1 cellular context compared by ENCODE assay signal in genomic region chr6:109045423-109046012, GRCh38.
TF ChIP-seq lines count a peak whose summit lies in the region.

No MANE protein-coding gene starts in this region.

TF ChIP-seq in K562, 482 proteins besides CTCF, POLR2A, EP300 and RAD21 (continued from another document and continues in another):
- TF ChIP-seq, protein P1, sequence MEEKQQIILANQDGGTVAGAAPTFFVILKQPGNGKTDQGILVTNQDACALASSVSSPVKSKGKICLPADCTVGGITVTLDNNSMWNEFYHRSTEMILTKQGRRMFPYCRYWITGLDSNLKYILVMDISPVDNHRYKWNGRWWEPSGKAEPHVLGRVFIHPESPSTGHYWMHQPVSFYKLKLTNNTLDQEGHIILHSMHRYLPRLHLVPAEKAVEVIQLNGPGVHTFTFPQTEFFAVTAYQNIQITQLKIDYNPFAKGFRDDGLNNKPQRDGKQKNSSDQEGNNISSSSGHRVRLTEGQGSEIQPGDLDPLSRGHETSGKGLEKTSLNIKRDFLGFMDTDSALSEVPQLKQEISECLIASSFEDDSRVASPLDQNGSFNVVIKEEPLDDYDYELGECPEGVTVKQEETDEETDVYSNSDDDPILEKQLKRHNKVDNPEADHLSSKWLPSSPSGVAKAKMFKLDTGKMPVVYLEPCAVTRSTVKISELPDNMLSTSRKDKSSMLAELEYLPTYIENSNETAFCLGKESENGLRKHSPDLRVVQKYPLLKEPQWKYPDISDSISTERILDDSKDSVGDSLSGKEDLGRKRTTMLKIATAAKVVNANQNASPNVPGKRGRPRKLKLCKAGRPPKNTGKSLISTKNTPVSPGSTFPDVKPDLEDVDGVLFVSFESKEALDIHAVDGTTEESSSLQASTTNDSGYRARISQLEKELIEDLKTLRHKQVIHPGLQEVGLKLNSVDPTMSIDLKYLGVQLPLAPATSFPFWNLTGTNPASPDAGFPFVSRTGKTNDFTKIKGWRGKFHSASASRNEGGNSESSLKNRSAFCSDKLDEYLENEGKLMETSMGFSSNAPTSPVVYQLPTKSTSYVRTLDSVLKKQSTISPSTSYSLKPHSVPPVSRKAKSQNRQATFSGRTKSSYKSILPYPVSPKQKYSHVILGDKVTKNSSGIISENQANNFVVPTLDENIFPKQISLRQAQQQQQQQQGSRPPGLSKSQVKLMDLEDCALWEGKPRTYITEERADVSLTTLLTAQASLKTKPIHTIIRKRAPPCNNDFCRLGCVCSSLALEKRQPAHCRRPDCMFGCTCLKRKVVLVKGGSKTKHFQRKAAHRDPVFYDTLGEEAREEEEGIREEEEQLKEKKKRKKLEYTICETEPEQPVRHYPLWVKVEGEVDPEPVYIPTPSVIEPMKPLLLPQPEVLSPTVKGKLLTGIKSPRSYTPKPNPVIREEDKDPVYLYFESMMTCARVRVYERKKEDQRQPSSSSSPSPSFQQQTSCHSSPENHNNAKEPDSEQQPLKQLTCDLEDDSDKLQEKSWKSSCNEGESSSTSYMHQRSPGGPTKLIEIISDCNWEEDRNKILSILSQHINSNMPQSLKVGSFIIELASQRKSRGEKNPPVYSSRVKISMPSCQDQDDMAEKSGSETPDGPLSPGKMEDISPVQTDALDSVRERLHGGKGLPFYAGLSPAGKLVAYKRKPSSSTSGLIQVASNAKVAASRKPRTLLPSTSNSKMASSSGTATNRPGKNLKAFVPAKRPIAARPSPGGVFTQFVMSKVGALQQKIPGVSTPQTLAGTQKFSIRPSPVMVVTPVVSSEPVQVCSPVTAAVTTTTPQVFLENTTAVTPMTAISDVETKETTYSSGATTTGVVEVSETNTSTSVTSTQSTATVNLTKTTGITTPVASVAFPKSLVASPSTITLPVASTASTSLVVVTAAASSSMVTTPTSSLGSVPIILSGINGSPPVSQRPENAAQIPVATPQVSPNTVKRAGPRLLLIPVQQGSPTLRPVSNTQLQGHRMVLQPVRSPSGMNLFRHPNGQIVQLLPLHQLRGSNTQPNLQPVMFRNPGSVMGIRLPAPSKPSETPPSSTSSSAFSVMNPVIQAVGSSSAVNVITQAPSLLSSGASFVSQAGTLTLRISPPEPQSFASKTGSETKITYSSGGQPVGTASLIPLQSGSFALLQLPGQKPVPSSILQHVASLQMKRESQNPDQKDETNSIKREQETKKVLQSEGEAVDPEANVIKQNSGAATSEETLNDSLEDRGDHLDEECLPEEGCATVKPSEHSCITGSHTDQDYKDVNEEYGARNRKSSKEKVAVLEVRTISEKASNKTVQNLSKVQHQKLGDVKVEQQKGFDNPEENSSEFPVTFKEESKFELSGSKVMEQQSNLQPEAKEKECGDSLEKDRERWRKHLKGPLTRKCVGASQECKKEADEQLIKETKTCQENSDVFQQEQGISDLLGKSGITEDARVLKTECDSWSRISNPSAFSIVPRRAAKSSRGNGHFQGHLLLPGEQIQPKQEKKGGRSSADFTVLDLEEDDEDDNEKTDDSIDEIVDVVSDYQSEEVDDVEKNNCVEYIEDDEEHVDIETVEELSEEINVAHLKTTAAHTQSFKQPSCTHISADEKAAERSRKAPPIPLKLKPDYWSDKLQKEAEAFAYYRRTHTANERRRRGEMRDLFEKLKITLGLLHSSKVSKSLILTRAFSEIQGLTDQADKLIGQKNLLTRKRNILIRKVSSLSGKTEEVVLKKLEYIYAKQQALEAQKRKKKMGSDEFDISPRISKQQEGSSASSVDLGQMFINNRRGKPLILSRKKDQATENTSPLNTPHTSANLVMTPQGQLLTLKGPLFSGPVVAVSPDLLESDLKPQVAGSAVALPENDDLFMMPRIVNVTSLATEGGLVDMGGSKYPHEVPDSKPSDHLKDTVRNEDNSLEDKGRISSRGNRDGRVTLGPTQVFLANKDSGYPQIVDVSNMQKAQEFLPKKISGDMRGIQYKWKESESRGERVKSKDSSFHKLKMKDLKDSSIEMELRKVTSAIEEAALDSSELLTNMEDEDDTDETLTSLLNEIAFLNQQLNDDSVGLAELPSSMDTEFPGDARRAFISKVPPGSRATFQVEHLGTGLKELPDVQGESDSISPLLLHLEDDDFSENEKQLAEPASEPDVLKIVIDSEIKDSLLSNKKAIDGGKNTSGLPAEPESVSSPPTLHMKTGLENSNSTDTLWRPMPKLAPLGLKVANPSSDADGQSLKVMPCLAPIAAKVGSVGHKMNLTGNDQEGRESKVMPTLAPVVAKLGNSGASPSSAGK (IDR thresholded peaks at IDR 0.05): 0 out of 2 replicates have a peak, but pooled peaks have one; percentile 52
- peak; percentile 20 for TF ChIP-seq MEIS2 (IDR thresholded peaks at IDR 0.05; ENCODE audit: partially characterized antibody)
- no peak for TF ChIP-seq ZFPM2 (CRISPR knock-in tag; IDR thresholded peaks at IDR 0.05)
- no peak for TF ChIP-seq ZFP36 (IDR thresholded peaks at IDR 0.05; ENCODE audit: low read depth, low read length, partially characterized antibody)
- TF ChIP-seq, protein P2, sequence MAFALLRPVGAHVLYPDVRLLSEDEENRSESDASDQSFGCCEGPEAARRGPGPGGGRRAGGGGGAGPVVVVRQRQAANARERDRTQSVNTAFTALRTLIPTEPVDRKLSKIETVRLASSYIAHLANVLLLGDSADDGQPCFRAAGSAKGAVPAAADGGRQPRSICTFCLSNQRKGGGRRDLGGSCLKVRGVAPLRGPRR (CRISPR knock-in tag; IDR thresholded peaks at IDR 0.05): no peak
- peak; percentile 28 to 63; a peak in 2 of 4 replicates for TF ChIP-seq TRIM24 (IDR thresholded peaks at IDR 0.05)
- no peak for TF ChIP-seq TRIM28 (IDR thresholded peaks at IDR 0.05)
- TF ChIP-seq KDM2B (CRISPR knock-in tag; IDR thresholded peaks at IDR 0.05): no peak
- TF ChIP-seq SMC3 (conservative IDR thresholded peaks at IDR 0.05; ENCODE audit: insufficient read depth, low read depth, low read length): no peak
- TF ChIP-seq XRCC4 (IDR thresholded peaks at IDR 0.05; ENCODE audit: extremely low read depth, insufficient read depth, insufficient read length): no peak
- TF ChIP-seq LEF1 (IDR thresholded peaks at IDR 0.05): no peak
- no peak for TF ChIP-seq ZC3H4 (CRISPR knock-in tag; IDR thresholded peaks at IDR 0.05; ENCODE audit: borderline replicate concordance)
- TF ChIP-seq TCF7L2 (IDR thresholded peaks at IDR 0.05; ENCODE audit: low read depth, low read length): no peak
- no peak for TF ChIP-seq MCM2 (IDR thresholded peaks at IDR 0.05; ENCODE audit: low read depth)
- no peak for TF ChIP-seq CREBBP (IDR thresholded peaks at IDR 0.05; ENCODE audit: low read depth, low read length)
- no peak for TF ChIP-seq CGGBP1 (CRISPR knock-in tag; IDR thresholded peaks at IDR 0.05)
- TF ChIP-seq ZBTB49 (CRISPR knock-in tag; IDR thresholded peaks at IDR 0.05; ENCODE audit: borderline replicate concordance): no peak
- TF ChIP-seq PYGO2 (tag; IDR thresholded peaks at IDR 0.05): no peak
- TF ChIP-seq STAT5A (IDR thresholded peaks at IDR 0.05; ENCODE audit: borderline replicate concordance, low read length): peak; percentile 43; the same call in 1 of the 2 replicates
- peak; percentile 57 for TF ChIP-seq PML (IDR thresholded peaks at IDR 0.05; ENCODE audit: low read length)
- TF ChIP-seq POU5F1 (IDR thresholded peaks at IDR 0.05; ENCODE audit: borderline replicate concordance, low read depth, low read length, partially characterized antibody): no peak
- TF ChIP-seq ZNF518B (CRISPR knock-in tag; IDR thresholded peaks at IDR 0.05): no peak
- no peak for TF ChIP-seq PHB2 (IDR thresholded peaks at IDR 0.05; ENCODE audit: low read depth)
- no peak for TF ChIP-seq E2F4 (CRISPR knock-in tag; IDR thresholded peaks at IDR 0.05; ENCODE audit: low read depth)
- TF ChIP-seq TBP (optimal IDR thresholded peaks at IDR 0.05; ENCODE audit: low read depth, low read length): no peak
- TF ChIP-seq, protein P3, sequence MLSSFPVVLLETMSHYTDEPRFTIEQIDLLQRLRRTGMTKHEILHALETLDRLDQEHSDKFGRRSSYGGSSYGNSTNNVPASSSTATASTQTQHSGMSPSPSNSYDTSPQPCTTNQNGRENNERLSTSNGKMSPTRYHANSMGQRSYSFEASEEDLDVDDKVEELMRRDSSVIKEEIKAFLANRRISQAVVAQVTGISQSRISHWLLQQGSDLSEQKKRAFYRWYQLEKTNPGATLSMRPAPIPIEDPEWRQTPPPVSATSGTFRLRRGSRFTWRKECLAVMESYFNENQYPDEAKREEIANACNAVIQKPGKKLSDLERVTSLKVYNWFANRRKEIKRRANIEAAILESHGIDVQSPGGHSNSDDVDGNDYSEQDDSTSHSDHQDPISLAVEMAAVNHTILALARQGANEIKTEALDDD (IDR thresholded peaks at IDR 0.05): peak; percentile 68; the same call in 1 of the 2 replicates
- TF ChIP-seq C11orf30 (IDR thresholded peaks at IDR 0.05; ENCODE audit: low read depth): no peak
- TF ChIP-seq, protein P4, sequence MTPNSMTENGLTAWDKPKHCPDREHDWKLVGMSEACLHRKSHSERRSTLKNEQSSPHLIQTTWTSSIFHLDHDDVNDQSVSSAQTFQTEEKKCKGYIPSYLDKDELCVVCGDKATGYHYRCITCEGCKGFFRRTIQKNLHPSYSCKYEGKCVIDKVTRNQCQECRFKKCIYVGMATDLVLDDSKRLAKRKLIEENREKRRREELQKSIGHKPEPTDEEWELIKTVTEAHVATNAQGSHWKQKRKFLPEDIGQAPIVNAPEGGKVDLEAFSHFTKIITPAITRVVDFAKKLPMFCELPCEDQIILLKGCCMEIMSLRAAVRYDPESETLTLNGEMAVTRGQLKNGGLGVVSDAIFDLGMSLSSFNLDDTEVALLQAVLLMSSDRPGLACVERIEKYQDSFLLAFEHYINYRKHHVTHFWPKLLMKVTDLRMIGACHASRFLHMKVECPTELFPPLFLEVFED (CRISPR knock-in tag; conservative IDR thresholded peaks at IDR 0.05): no peak
- no peak for TF ChIP-seq USF1 (CRISPR knock-in tag; IDR thresholded peaks at IDR 0.05)
- TF ChIP-seq ZKSCAN8 (CRISPR knock-in tag; IDR thresholded peaks at IDR 0.05): no peak
- TF ChIP-seq, protein P5, sequence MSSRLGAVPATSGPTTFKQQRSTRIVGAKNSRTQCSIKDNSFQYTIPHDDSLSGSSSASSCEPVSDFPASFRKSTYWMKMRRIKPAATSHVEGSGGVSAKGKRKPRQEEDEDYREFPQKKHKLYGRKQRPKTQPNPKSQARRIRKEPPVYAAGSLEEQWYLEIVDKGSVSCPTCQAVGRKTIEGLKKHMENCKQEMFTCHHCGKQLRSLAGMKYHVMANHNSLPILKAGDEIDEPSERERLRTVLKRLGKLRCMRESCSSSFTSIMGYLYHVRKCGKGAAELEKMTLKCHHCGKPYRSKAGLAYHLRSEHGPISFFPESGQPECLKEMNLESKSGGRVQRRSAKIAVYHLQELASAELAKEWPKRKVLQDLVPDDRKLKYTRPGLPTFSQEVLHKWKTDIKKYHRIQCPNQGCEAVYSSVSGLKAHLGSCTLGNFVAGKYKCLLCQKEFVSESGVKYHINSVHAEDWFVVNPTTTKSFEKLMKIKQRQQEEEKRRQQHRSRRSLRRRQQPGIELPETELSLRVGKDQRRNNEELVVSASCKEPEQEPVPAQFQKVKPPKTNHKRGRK (tag; IDR thresholded peaks at IDR 0.05): no peak
- TF ChIP-seq CEBPB (tag; IDR thresholded peaks at IDR 0.05): no peak
- no peak for TF ChIP-seq NONO (IDR thresholded peaks at IDR 0.05; ENCODE audit: low read depth in 2 of 2, low read length in 1 of 2)
